9 cellular contexts compared by ENCODE assay signal in genomic region chr1:143698016-143698415, GRCh38.
DNase-seq lines count a peak whose midpoint lies in the region; ATAC-seq and TF ChIP-seq lines count a peak whose summit lies in the region.
"Had no signal": no experiment of that assay in that cellular context is flagged by ENCODE, and none has a peak within 500 bp of the region (broad histone marks: within the 10 kb centered on the region; RNA-seq: fewer than 3 reads in every experiment).

No MANE protein-coding gene starts in this region.

- ATAC-seq in WTC11 (peak; percentile 80), left lung (peak; percentile 71)
- ATAC-seq in activated CD8-positive, alpha-beta memory T cell treated with anti-CD3 and anti-CD28 coated beads, Interleukin-2, amount 10 ng/mL, durations not matched to agents 7 days and 5 days: no peak

- peaks cover 37% of the 10 kb centered on the region for H3K27me3 Mint-ChIP-seq in WTC11 (ENCODE audit: low read depth)
- peaks cover 49% of the 10 kb centered on the region for H3K27me3 Mint-ChIP-seq in activated CD8-positive, alpha-beta memory T cell treated with anti-CD3 and anti-CD28 coated beads, Interleukin-2, amount 10 ng/mL, durations not matched to agents 7 days and 5 days
- H3K27me3 Mint-ChIP-seq in CD8-positive, alpha-beta memory T cell: peaks cover 25 to 47% of the 10 kb centered on the region in 2 donors

- peak overlapping the region; percentile 36 for H3K4me3 Mint-ChIP-seq in WTC11
- H3K4me3 Mint-ChIP-seq in activated CD8-positive, alpha-beta memory T cell treated with anti-CD3 and anti-CD28 coated beads, Interleukin-2, amount 10 ng/mL, durations not matched to agents 7 days and 5 days: no peak overlapping the region
- H3K4me3 Mint-ChIP-seq in CD8-positive, alpha-beta memory T cell: peak overlapping the region in 1 of 7 donors; percentile 49

- H3K4me3 ChIP-seq in left lung: no peak overlapping the region
- no peak overlapping the region for H3K4me3 ChIP-seq in esophagus muscularis mucosa
- H3K4me3 ChIP-seq in CD8-positive, alpha-beta memory T cell (ENCODE audit: low read length): no peak overlapping the region

- H3K27ac ChIP-seq in left lung: no peak overlapping the region
- no peak overlapping the region for H3K27ac ChIP-seq in esophagus muscularis mucosa (replicated peaks in 1 of 4)
- H3K27ac ChIP-seq in CD8-positive, alpha-beta memory T cell (ENCODE audit: low read depth, low read length): no peak overlapping the region

- peaks cover 3% of the 10 kb centered on the region for H3K4me1 Mint-ChIP-seq in WTC11
- H3K4me1 Mint-ChIP-seq in activated CD8-positive, alpha-beta memory T cell treated with anti-CD3 and anti-CD28 coated beads, Interleukin-2, amount 10 ng/mL, durations not matched to agents 7 days and 5 days: no peaks in the 10 kb centered on the region
- peaks cover 0 to 20% (median 0%) of the 10 kb centered on the region in 3 donors for H3K4me1 Mint-ChIP-seq in CD8-positive, alpha-beta memory T cell

- H3K4me1 ChIP-seq in left lung (no peaks in the 10 kb centered on the region), esophagus muscularis mucosa (peaks cover 0 to 9% (median 0%) of the 10 kb centered on the region in 4 donors)
- H3K4me1 ChIP-seq in CD8-positive, alpha-beta memory T cell (ENCODE audit: insufficient read depth, low read length): no peaks in the 10 kb centered on the region

- H3K27ac Mint-ChIP-seq in WTC11: no peak overlapping the region
- no peak overlapping the region for H3K27ac Mint-ChIP-seq in activated CD8-positive, alpha-beta memory T cell treated with anti-CD3 and anti-CD28 coated beads, Interleukin-2, amount 10 ng/mL, durations not matched to agents 7 days and 5 days
- H3K27ac Mint-ChIP-seq in CD8-positive, alpha-beta memory T cell: no peak overlapping the region
- H3K27ac Mint-ChIP-seq: IgD-negative memory B cell had no signal

- TF ChIP-seq EP300 in esophagus muscularis mucosa (IDR thresholded peaks at IDR 0.05): no peak

- 20% methylated on average over 5 of the region's 21 CpGs for WGBS in esophagus muscularis mucosa

- CTCF ChIA-PET in WTC11 (lab: Charles Lee): no interaction called here
- CTCF ChIA-PET in activated CD8-positive, alpha-beta memory T cell treated with anti-CD3 and anti-CD28 coated beads, Interleukin-2, amount 10 ng/mL, durations not matched to agents 7 days and 5 days (lab: Charles Lee): no interaction called here
- CTCF ChIA-PET in CD8-positive, alpha-beta memory T cell (lab: Charles Lee): no interaction called here

- POLR2A ChIA-PET in WTC11 (lab: Charles Lee): no interaction called here
- POLR2A ChIA-PET in CD8-positive, alpha-beta memory T cell (lab: Charles Lee): no interaction called here

- no peak for TF ChIP-seq POLR2A in esophagus muscularis mucosa (IDR thresholded peaks at IDR 0.05; ENCODE audit: low read depth)

- TF ChIP-seq CTCF in WTC11 (IDR thresholded peaks at IDR 0.05) (peak; percentile 72), left lung (IDR thresholded peaks at IDR 0.05) (peak; percentile 21 to 34), esophagus muscularis mucosa (IDR thresholded peaks at IDR 0.05) (peak in 1 of 3 experiments; percentile 40)

- intact Hi-C loops in left lung (cut with DNase I) (no loop called here), esophagus muscularis mucosa (cut with DNase I) (no loop called here)

- H3K36me3 Mint-ChIP-seq in WTC11: peaks cover 45% of the 10 kb centered on the region
- no peaks in the 10 kb centered on the region for H3K36me3 Mint-ChIP-seq in activated CD8-positive, alpha-beta memory T cell treated with anti-CD3 and anti-CD28 coated beads, Interleukin-2, amount 10 ng/mL, durations not matched to agents 7 days and 5 days
- no peaks in the 10 kb centered on the region for H3K36me3 Mint-ChIP-seq in CD8-positive, alpha-beta memory T cell

- DNase-seq in COR-L47 (lab: John Stamatoyannopoulos, UW): peak; percentile 14
- peak in 49 of 76 experiments; percentile 1 to 57 (median 31) for DNase-seq in HUDEP-2 (lab: John Stamatoyannopoulos, UW; ENCODE audit: unreplicated experiment in 76 of 76)
- DNase-seq in WTC11 (ENCODE audit: low spot score): peak; percentile 64
- no peak for DNase-seq in left lung
- no peak for DNase-seq in NCI-H82 treated with DMSO at 0.1 percent for 48 hours (lab: John Stamatoyannopoulos, UW; ENCODE audit: unreplicated experiment)
- no peak for DNase-seq in esophagus muscularis mucosa (ENCODE audit: extremely low spot score)
- no peak for DNase-seq in activated CD8-positive, alpha-beta memory T cell treated with anti-CD3 and anti-CD28 coated beads, Interleukin-2, amount 10 ng/mL, durations not matched to agents 7 days and 5 days
- DNase-seq in CD8-positive, alpha-beta memory T cell: no peak

- H3K27me3 ChIP-seq in left lung (peaks cover 58 to 74% of the 10 kb centered on the region in 2 donors), esophagus muscularis mucosa (peaks cover 0 to 49% (median 9%) of the 10 kb centered on the region in 4 donors)
- H3K27me3 ChIP-seq in CD8-positive, alpha-beta memory T cell (ENCODE audit: insufficient read depth, low read length, poor library complexity, severe bottlenecking): no peaks in the 10 kb centered on the region

- H3K9me3 ChIP-seq in left lung: no peaks in the 10 kb centered on the region
- no peaks in the 10 kb centered on the region for H3K9me3 ChIP-seq in esophagus muscularis mucosa
- no peaks in the 10 kb centered on the region for H3K9me3 ChIP-seq in CD8-positive, alpha-beta memory T cell (ENCODE audit: low read length)

- H3K9me3 Mint-ChIP-seq in WTC11: peaks cover 66% of the 10 kb centered on the region
- no peaks in the 10 kb centered on the region for H3K9me3 Mint-ChIP-seq in activated CD8-positive, alpha-beta memory T cell treated with anti-CD3 and anti-CD28 coated beads, Interleukin-2, amount 10 ng/mL, durations not matched to agents 7 days and 5 days (ENCODE audit: low read depth)
- peaks cover 0 to 13% (median 8%) of the 10 kb centered on the region in 5 donors for H3K9me3 Mint-ChIP-seq in CD8-positive, alpha-beta memory T cell

- H3K36me3 ChIP-seq in left lung: no peaks in the 10 kb centered on the region
- no peaks in the 10 kb centered on the region for H3K36me3 ChIP-seq in esophagus muscularis mucosa
- H3K36me3 ChIP-seq in CD8-positive, alpha-beta memory T cell (ENCODE audit: insufficient read depth, low read length): no peaks in the 10 kb centered on the region

TF ChIP-seq in WTC11, 78 proteins besides CTCF, POLR2A, EP300 and RAD21:
- no peak for TF ChIP-seq USF1 (CRISPR knock-in tag; IDR thresholded peaks at IDR 0.05)

Comparison
In these comparisons a context has a peak if more than half of its experiments do, and no peak if none do; other contexts are left out.
1. DNase-seq: peak in COR-L47 (single experiment), HUDEP-2 (49 of 76) and WTC11 (single experiment); none in left lung (0 of 2), NCI-H82 treated with DMSO at 0.1 percent for 48 hours (single experiment), esophagus muscularis mucosa (single experiment), activated CD8-positive, alpha-beta memory T cell treated with anti-CD3 and anti-CD28 coated beads, Interleukin-2, amount 10 ng/mL, durations not matched to agents 7 days and 5 days (single experiment) and CD8-positive, alpha-beta memory T cell (0 of 5).